In the genomic region with DNA sequence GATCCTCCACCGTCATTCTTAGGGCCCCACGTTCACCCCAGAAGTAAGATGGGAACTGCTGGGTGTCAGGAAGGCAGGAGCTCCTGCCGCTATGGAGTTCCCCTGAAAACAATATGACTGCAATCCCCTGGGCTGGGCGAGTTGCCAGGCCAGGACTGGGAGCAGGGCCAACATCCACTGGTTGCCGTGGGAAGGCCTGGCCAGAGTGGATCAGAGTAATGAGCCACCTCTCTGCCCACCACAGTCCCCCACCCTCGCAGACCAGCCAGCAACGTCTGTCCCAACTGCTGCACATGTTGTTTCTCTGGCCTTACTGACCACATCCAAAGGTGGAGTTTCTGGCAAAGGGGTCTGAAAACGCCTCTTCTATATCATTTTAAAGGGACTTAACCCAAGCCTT, we compare ENCODE assay signal across 9 cellular contexts.
DNase-seq lines count a peak whose midpoint lies in the region; ATAC-seq and TF ChIP-seq lines count a peak whose summit lies in the region.
"Had no signal": no experiment of that assay in that cellular context is flagged by ENCODE, and none has a peak within 500 bp of the region (broad histone marks: within the 10 kb centered on the region; RNA-seq: fewer than 3 reads in every experiment).

No MANE protein-coding gene starts in this region.

- H3K4me1 Mint-ChIP-seq in activated CD8-positive, alpha-beta T cell treated with anti-CD3 and anti-CD28 coated beads for 36 hours (ENCODE audit: low read depth) = no peaks in the 10 kb centered on the region
- H3K4me1 Mint-ChIP-seq in activated naive CD4-positive, alpha-beta T cell treated with anti-CD3 and anti-CD28 coated beads, Interleukin-2, amount 10 ng/mL, durations not matched to agents 7 days and 5 days = no peaks in the 10 kb centered on the region

- H3K9me3 Mint-ChIP-seq in activated CD8-positive, alpha-beta T cell treated with anti-CD3 and anti-CD28 coated beads for 36 hours = peaks cover 7% of the 10 kb centered on the region
- H3K9me3 Mint-ChIP-seq in activated naive CD4-positive, alpha-beta T cell treated with anti-CD3 and anti-CD28 coated beads, Interleukin-2, amount 10 ng/mL, durations not matched to agents 7 days and 5 days = peaks cover 13% of the 10 kb centered on the region

- DNase-seq in AG04450 (ENCODE audit: low read depth, low spot score) = peak; percentile 58
- peak; percentile 91 for DNase-seq in NCI-H1092 (lab: John Stamatoyannopoulos, UW)
- peak; percentile 87 for DNase-seq in brain microvascular endothelial cell
- DNase-seq in right lobe of liver = peak; percentile 79 to 81 (median 81)
- no peak for DNase-seq in activated CD8-positive, alpha-beta T cell treated with anti-CD3 and anti-CD28 coated beads for 36 hours
- DNase-seq in activated naive CD4-positive, alpha-beta T cell treated with anti-CD3 and anti-CD28 coated beads, Interleukin-2, amount 10 ng/mL, durations not matched to agents 7 days and 5 days = no peak

- H3K4me3 Mint-ChIP-seq in activated CD8-positive, alpha-beta T cell treated with anti-CD3 and anti-CD28 coated beads for 36 hours = no peak overlapping the region
- H3K4me3 Mint-ChIP-seq in activated naive CD4-positive, alpha-beta T cell treated with anti-CD3 and anti-CD28 coated beads, Interleukin-2, amount 10 ng/mL, durations not matched to agents 7 days and 5 days = no peak overlapping the region

- H3K9me3 ChIP-seq in AG04450 (ENCODE audit: control insufficient read depth, insufficient read depth, low read length) (no peaks in the 10 kb centered on the region), right lobe of liver (no peaks in the 10 kb centered on the region)
- H3K9me3 ChIP-seq: ascending aorta had no signal

- in situ Hi-C loops in brain microvascular endothelial cell (cut with HindIII; ENCODE audit: low pct_ligation_motif_present, low sequenced_read_pairs) = no loop called here

- H3K27me3 Mint-ChIP-seq in activated CD8-positive, alpha-beta T cell treated with anti-CD3 and anti-CD28 coated beads for 36 hours = no peaks in the 10 kb centered on the region
- no peaks in the 10 kb centered on the region for H3K27me3 Mint-ChIP-seq in activated naive CD4-positive, alpha-beta T cell treated with anti-CD3 and anti-CD28 coated beads, Interleukin-2, amount 10 ng/mL, durations not matched to agents 7 days and 5 days

- 24% methylated on average over 5 of the region's 8 CpGs for WGBS in right lobe of liver (ENCODE audit: insufficient coverage, low coverage, low lambda C conversion rate, missing lambda C conversion rate)

- POLR2A ChIA-PET in AG04450 (lab: Yijun Ruan, JAX) = no interaction called here
- POLR2A ChIA-PET in activated CD8-positive, alpha-beta T cell treated with anti-CD3 and anti-CD28 coated beads for 36 hours (lab: Charles Lee) = no interaction called here

- no peak for TF ChIP-seq POLR2A in right lobe of liver (IDR thresholded peaks at IDR 0.05)

- H3K27me3 ChIP-seq in AG04450 (ENCODE audit: control insufficient read depth, insufficient read depth, low read length) (peaks cover 6% of the 10 kb centered on the region), brain microvascular endothelial cell (replicated peaks) (no peaks in the 10 kb centered on the region), right lobe of liver (no peaks in the 10 kb centered on the region)
- H3K27me3 ChIP-seq: ascending aorta had no signal

- intact Hi-C loops in right lobe of liver (cut with DNase I) = no loop called here
- intact Hi-C loops in activated CD8-positive, alpha-beta T cell treated with anti-CD3 and anti-CD28 coated beads for 36 hours (cut with micrococcal nuclease) = no loop called here

- CTCF ChIA-PET in AG04450 (lab: Charles Lee) = interaction anchor here (0.7 kb wide), 1 partner anchor 9 kb away, joined by 4 read pairs; no protein-coding TSS in a partner anchor
- CTCF ChIA-PET in activated CD8-positive, alpha-beta T cell treated with anti-CD3 and anti-CD28 coated beads for 36 hours (lab: Charles Lee) = no interaction called here
- CTCF ChIA-PET in activated naive CD4-positive, alpha-beta T cell treated with anti-CD3 and anti-CD28 coated beads, Interleukin-2, amount 10 ng/mL, durations not matched to agents 7 days and 5 days (lab: Charles Lee) = no interaction called here

- H3K27ac Mint-ChIP-seq in activated CD8-positive, alpha-beta T cell treated with anti-CD3 and anti-CD28 coated beads for 36 hours = no peak overlapping the region
- no peak overlapping the region for H3K27ac Mint-ChIP-seq in activated naive CD4-positive, alpha-beta T cell treated with anti-CD3 and anti-CD28 coated beads, Interleukin-2, amount 10 ng/mL, durations not matched to agents 7 days and 5 days

- H3K36me3 ChIP-seq in brain microvascular endothelial cell (replicated peaks) (no peaks in the 10 kb centered on the region), right lobe of liver (no peaks in the 10 kb centered on the region)
- H3K36me3 ChIP-seq: ascending aorta had no signal

- no peak overlapping the region for H3K4me3 ChIP-seq in AG04450 (ENCODE audit: low read depth, low read length)
- H3K4me3 ChIP-seq in brain microvascular endothelial cell (ENCODE audit: low read depth, low read length) = no peak overlapping the region
- H3K4me3 ChIP-seq in right lobe of liver = no peak overlapping the region
- H3K4me3 ChIP-seq: ascending aorta had no signal

- no peak overlapping the region for H3K27ac ChIP-seq in AG04450 (ENCODE audit: low read depth, low read length)
- no peak overlapping the region for H3K27ac ChIP-seq in brain microvascular endothelial cell
- no peak overlapping the region for H3K27ac ChIP-seq in right lobe of liver
- H3K27ac ChIP-seq: ascending aorta had no signal

- no peaks in the 10 kb centered on the region for H3K4me1 ChIP-seq in right lobe of liver

- TF ChIP-seq CTCF in AG04450 (IDR thresholded peaks at IDR 0.05; ENCODE audit: low read depth, low read length) (no peak), brain microvascular endothelial cell (IDR thresholded peaks at IDR 0.05; ENCODE audit: low read depth, low read length, missing control alignments) (no peak), right lobe of liver (IDR thresholded peaks at IDR 0.05) (no peak)
- TF ChIP-seq CTCF in activated CD8-positive, alpha-beta T cell treated with anti-CD3 and anti-CD28 coated beads for 36 hours (IDR thresholded peaks at IDR 0.05) = no peak

- ATAC-seq in right lobe of liver (peak; percentile 80 to 98 (median 91)), GM18498 (IDR thresholded peaks at IDR 0.05; ENCODE audit: unreplicated experiment) (no peak), HG02981 (IDR thresholded peaks at IDR 0.05; ENCODE audit: unreplicated experiment) (no peak)
- ATAC-seq in activated CD8-positive, alpha-beta T cell treated with anti-CD3 and anti-CD28 coated beads for 36 hours = no peak

- no peaks in the 10 kb centered on the region for H3K36me3 Mint-ChIP-seq in activated CD8-positive, alpha-beta T cell treated with anti-CD3 and anti-CD28 coated beads for 36 hours (ENCODE audit: low read depth)
- peaks cover 4% of the 10 kb centered on the region for H3K36me3 Mint-ChIP-seq in activated naive CD4-positive, alpha-beta T cell treated with anti-CD3 and anti-CD28 coated beads, Interleukin-2, amount 10 ng/mL, durations not matched to agents 7 days and 5 days

Comparison
In these comparisons a context has a peak if more than half of its experiments do, and no peak if none do; other contexts are left out.
1. DNase-seq: peak in AG04450 (single experiment), NCI-H1092 (single experiment), brain microvascular endothelial cell (single experiment) and right lobe of liver (3 of 3); none in activated CD8-positive, alpha-beta T cell treated with anti-CD3 and anti-CD28 coated beads for 36 hours (single experiment) and activated naive CD4-positive, alpha-beta T cell treated with anti-CD3 and anti-CD28 coated beads, Interleukin-2, amount 10 ng/mL, durations not matched to agents 7 days and 5 days (single experiment).
2. ATAC-seq: peak in right lobe of liver (4 of 4); none in activated CD8-positive, alpha-beta T cell treated with anti-CD3 and anti-CD28 coated beads for 36 hours (single experiment), GM18498 (single experiment) and HG02981 (single experiment).